Comparison of ENCODE assay signal across 11 cellular contexts in genomic region chr5:82859439-82860140, GRCh38.
"Had no signal": no experiment of that assay in that cellular context is flagged by ENCODE, and none has a peak within 500 bp of the region (broad histone marks: within the 10 kb centered on the region; RNA-seq: fewer than 3 reads in every experiment).

No MANE protein-coding gene starts in this region.

- H3K4me1 Mint-ChIP-seq: activated CD4-positive, alpha-beta T cell treated with anti-CD3 and anti-CD28 coated beads, Interleukin-2, amount 10 ng/mL, durations not matched to agents 7 days and 5 days had no signal

- H3K36me3 ChIP-seq: breast epithelium, tibial nerve, uterus had no signal

- H3K27ac Mint-ChIP-seq: activated CD4-positive, alpha-beta T cell treated with anti-CD3 and anti-CD28 coated beads, Interleukin-2, amount 10 ng/mL, durations not matched to agents 7 days and 5 days; activated T-helper 1 cell treated with anti-CD3 and anti-CD28 coated beads, Interleukin-12 subunit alpha, Interleukin-12 subunit beta, Interleukin-2, Interleukin-4 antibody, amounts not matched to agents 30 ng/mL and 10 ng/mL and 1 ng/mL, durations not matched to agents 14 hours and 24 hours and 36 hours had no signal

- H3K27me3 ChIP-seq: breast epithelium, tibial nerve, uterus had no signal

- H3K9me3 Mint-ChIP-seq: activated CD4-positive, alpha-beta T cell treated with anti-CD3 and anti-CD28 coated beads, Interleukin-2, amount 10 ng/mL, durations not matched to agents 7 days and 5 days; activated T-helper 1 cell treated with anti-CD3 and anti-CD28 coated beads, Interleukin-12 subunit alpha, Interleukin-12 subunit beta, Interleukin-2, Interleukin-4 antibody, amounts not matched to agents 30 ng/mL and 10 ng/mL and 1 ng/mL, durations not matched to agents 14 hours and 24 hours and 36 hours had no signal

- DNase-seq: activated CD4-positive, alpha-beta T cell treated with anti-CD3 and anti-CD28 coated beads, Interleukin-2, amount 10 ng/mL, durations not matched to agents 7 days and 5 days; aorta; retina; stimulated activated CD4-positive, alpha-beta T cell treated with anti-CD3 and anti-CD28 coated beads, Interleukin-4, amount 100 ng/mL, for 24 hours; stimulated activated naive CD4-positive, alpha-beta T cell; uterus had no signal

- H3K27me3 Mint-ChIP-seq: activated CD4-positive, alpha-beta T cell treated with anti-CD3 and anti-CD28 coated beads, Interleukin-2, amount 10 ng/mL, durations not matched to agents 7 days and 5 days had no signal

- H3K4me3 Mint-ChIP-seq: activated CD4-positive, alpha-beta T cell treated with anti-CD3 and anti-CD28 coated beads, Interleukin-2, amount 10 ng/mL, durations not matched to agents 7 days and 5 days; activated T-helper 1 cell treated with anti-CD3 and anti-CD28 coated beads, Interleukin-12 subunit alpha, Interleukin-12 subunit beta, Interleukin-2, Interleukin-4 antibody, amounts not matched to agents 30 ng/mL and 10 ng/mL and 1 ng/mL, durations not matched to agents 14 hours and 24 hours and 36 hours had no signal

- H3K9me3 ChIP-seq: breast epithelium, tibial nerve, uterus had no signal

- H3K4me1 ChIP-seq: breast epithelium, uterus had no signal

- H3K4me3 ChIP-seq: skin epidermis, tibial nerve, uterus had no signal

- ATAC-seq: left lobe of liver had no signal

- H3K27ac ChIP-seq: uterus had no signal
